In genomic region chr13:101209206-101209893, GRCh38 we compare ENCODE assay signal across 28 cellular contexts.
A peak's percentile ranks its signal among the peaks of the same experiment; 100 is the strongest.
DNase-seq lines count a peak whose midpoint lies in the region; ATAC-seq, FAIRE-seq and TF ChIP-seq lines count a peak whose summit lies in the region.
"Had no signal": no experiment of that assay in that cellular context is flagged by ENCODE, and none has a peak within 500 bp of the region (broad histone marks: within the 10 kb centered on the region; RNA-seq: fewer than 3 reads in every experiment).

No MANE protein-coding gene starts in this region.

- peaks cover 31% of the 10 kb centered on the region for H3K4me1 ChIP-seq in endothelial cell of umbilical vein (ENCODE audit: control insufficient read depth, extremely low read depth, insufficient read depth, low read length)
- H3K4me1 ChIP-seq: BLaER1 had no signal

- H3K4me3 ChIP-seq in endothelial cell of umbilical vein (replicated peaks in 1 of 3; ENCODE audit: insufficient read depth in 1 of 3, low read depth in 1 of 3, low read length in 3 of 3), result no peak overlapping the region
- H3K4me3 ChIP-seq: BLaER1, GM12878, MG63, PC-9 had no signal

- H3K9me1 ChIP-seq in endothelial cell of umbilical vein (replicated peaks; ENCODE audit: control insufficient read depth, extremely low read depth, insufficient read depth, low read length), result no peaks in the 10 kb centered on the region

- H2AFZ ChIP-seq in endothelial cell of umbilical vein (ENCODE audit: low read depth, low read length), result no peak overlapping the region
- H2AFZ ChIP-seq: PC-9 had no signal

- no peaks in the 10 kb centered on the region for H3K36me3 ChIP-seq in endothelial cell of umbilical vein (ENCODE audit: control insufficient read depth in 2 of 2, extremely low read depth in 1 of 2, insufficient read depth in 2 of 2, low read length in 2 of 2)
- H3K36me3 ChIP-seq: BLaER1, MG63 had no signal

- TF ChIP-seq CTCF in RWPE1 (conservative IDR thresholded peaks at IDR 0.05; ENCODE audit: low read depth), result no peak
- no peak for TF ChIP-seq CTCF in endothelial cell of umbilical vein (IDR thresholded peaks at IDR 0.05; ENCODE audit: extremely low read depth in 1 of 2, insufficient read depth in 1 of 2, low read depth in 1 of 2, low read length in 2 of 2)

- intact Hi-C loops in endothelial cell of umbilical vein (cut with micrococcal nuclease), result no loop called here

- DNase-seq in DMS79 (lab: John Stamatoyannopoulos, UW), result peak; percentile 83
- DNase-seq in H54 (ENCODE audit: insufficient read length, low spot score), result no peak
- peak; percentile 57 for DNase-seq in RWPE1 (ENCODE audit: low spot score)
- DNase-seq in endothelial cell of umbilical vein (ENCODE audit: low read depth, low spot score), result peak; percentile 10
- no peak for DNase-seq in NCI-H2029 (lab: John Stamatoyannopoulos, UW)
- no peak for DNase-seq in CD1c-positive myeloid dendritic cell (ENCODE audit: extremely low spot score)
- DNase-seq: CD4-positive, alpha-beta T cell; GDM1; Kasumi-1; MG63; NCI-H1105 treated with DMSO at 0.1 percent for 48 hours; NCI-H146; NCI-H345; NCI-H510A treated with DMSO at 0.1 percent for 48 hours; NK-92 treated with Interleukin-12 subunit alpha and Interleukin-12 subunit beta, amount 100 ng/mL, for 24 hours; PC-9; RPMI8226; SHP77 treated with DMSO at 0.1 percent for 48 hours; SW 1271 had no signal

- BruUV-seq in endothelial cell of umbilical vein (replicated peaks; lab: Mats Ljungman, UMichigan), result no TSS peak

- CTCF ChIA-PET in RWPE1 (lab: Yijun Ruan, JAX), result no interaction called here
- CTCF ChIA-PET in endothelial cell of umbilical vein (lab: Charles Lee), result no interaction called here

- H4K20me1 ChIP-seq in endothelial cell of umbilical vein (replicated peaks; ENCODE audit: control insufficient read depth, extremely low read depth, insufficient read depth, low read length), result no peaks in the 10 kb centered on the region
- H4K20me1 ChIP-seq: BLaER1 had no signal

- H3K4me2 ChIP-seq in endothelial cell of umbilical vein (ENCODE audit: insufficient read depth, low read length), result peak overlapping the region; percentile 32
- H3K4me2 ChIP-seq: BLaER1, PC-9 had no signal

- H3K79me2 ChIP-seq in endothelial cell of umbilical vein (ENCODE audit: control insufficient read depth, insufficient read depth, low read length), result no peaks in the 10 kb centered on the region

- ATAC-seq in GM18861 (IDR thresholded peaks at IDR 0.05; ENCODE audit: unreplicated experiment) (no peak), GM18505 (IDR thresholded peaks at IDR 0.05; ENCODE audit: unreplicated experiment) (no peak)
- ATAC-seq: GM12878, HCT116, HepG2 had no signal

- H3K9me3 ChIP-seq in endothelial cell of umbilical vein (replicated peaks; ENCODE audit: control insufficient read depth, insufficient read depth, low read length), result no peaks in the 10 kb centered on the region
- H3K9me3 ChIP-seq: BLaER1, MG63 had no signal

- dilution Hi-C loops in endothelial cell of umbilical vein (cut with MboI; ENCODE audit: extremely low pct_ligation_motif_present, low sequenced_read_pairs), result no loop called here

- POLR2A ChIA-PET in RWPE1 (lab: Yijun Ruan, JAX; ENCODE audit: low non-redundant PET), result no interaction called here
- POLR2A ChIA-PET in endothelial cell of umbilical vein (lab: Charles Lee), result no interaction called here

- no peak for TF ChIP-seq POLR2A in H54 (IDR thresholded peaks at IDR 0.05; ENCODE audit: low read depth, low read length)
- no peak for TF ChIP-seq POLR2A in endothelial cell of umbilical vein (IDR thresholded peaks at IDR 0.05; ENCODE audit: low read depth, low read length)
- TF ChIP-seq POLR2A in GM18505 (IDR thresholded peaks at IDR 0.05; ENCODE audit: borderline replicate concordance, extremely low read depth, insufficient read depth, insufficient read length), result no peak

- FAIRE-seq in H54 (lab: Jason Lieb, UNC), result peak; percentile 94
- no peak for FAIRE-seq in endothelial cell of umbilical vein (lab: Jason Lieb, UNC)
- FAIRE-seq: A204.1, D721Med, GM12878, H1, HepG2 had no signal

- H3K27ac ChIP-seq in RWPE1 (no peak overlapping the region), endothelial cell of umbilical vein (ENCODE audit: insufficient read depth, low read depth, low read length) (peak overlapping the region; percentile 7)
- H3K27ac ChIP-seq: BLaER1 had no signal

- H3K27me3 ChIP-seq in endothelial cell of umbilical vein (ENCODE audit: control insufficient read depth in 2 of 2, insufficient read depth in 2 of 2, low read length in 2 of 2), result no peaks in the 10 kb centered on the region
- H3K27me3 ChIP-seq: BLaER1, MG63 had no signal

- H3K9ac ChIP-seq in endothelial cell of umbilical vein (replicated peaks; ENCODE audit: extremely low read depth, insufficient read depth, low read length), result no peak overlapping the region
- H3K9ac ChIP-seq: BLaER1 had no signal

TF ChIP-seq in endothelial cell of umbilical vein, 7 proteins besides CTCF, POLR2A, EP300 and RAD21:
- TF ChIP-seq GATA2 (IDR thresholded peaks at IDR 0.05; ENCODE audit: insufficient read depth, insufficient read length, low read depth, low read length), result peak; percentile 78
- peak; percentile 37 for TF ChIP-seq FOS (IDR thresholded peaks at IDR 0.05; ENCODE audit: borderline replicate concordance, insufficient read depth, low read length)
- no peak for TF ChIP-seq POLR2AphosphoS5 (IDR thresholded peaks at IDR 0.05; ENCODE audit: insufficient read depth, low read depth, low read length)
TF ChIP-seq in endothelial cell of umbilical vein: peak in this region for 2.

Comparison
In these comparisons a context has a peak if more than half of its experiments do, and no peak if none do; other contexts are left out.
1. DNase-seq: peak in DMS79 (single experiment), RWPE1 (single experiment) and endothelial cell of umbilical vein (single experiment); none in H54 (single experiment), NCI-H2029 (single experiment) and CD1c-positive myeloid dendritic cell (single experiment).